ENCODE assay signal across 20 cellular contexts in genomic region chr22:50714150-50714549, GRCh38. TPM values are rescaled to one million over a fixed set of nuclear protein-coding genes. Genes with fewer than 3 reads are reported as not detected.
"Had no signal": no experiment of that assay in that cellular context is flagged by ENCODE, and none has a peak within 500 bp of the region (broad histone marks: within the 10 kb centered on the region; RNA-seq: fewer than 3 reads in every experiment).

No MANE protein-coding gene starts in this region.

- ATAC-seq: activated CD4-positive, alpha-beta T cell treated with anti-CD3 and anti-CD28 coated beads for 36 hours; activated CD8-positive, alpha-beta T cell treated with anti-CD3 and anti-CD28 coated beads for 36 hours; activated T-cell treated with anti-CD3 and anti-CD28 coated beads, Interleukin-2, amount 50 U/mL, for 72 hours; esophagus mucosa; naive thymus-derived CD4-positive, alpha-beta T cell; stimulated activated naive CD8-positive, alpha-beta T cell treated with anti-CD3 and anti-CD28 coated beads, Interleukin-15, Interleukin-2, amounts not matched to agents 100 U/mL and 50 U/mL, for 24 hours; T-cell had no signal

- H3K4me3 ChIP-seq: sigmoid colon, SJSA1, thoracic aorta had no signal

- H3K4me1 ChIP-seq: SJSA1 had no signal

- DNase-seq: activated CD4-positive, alpha-beta T cell treated with anti-CD3 and anti-CD28 coated beads for 36 hours; activated CD8-positive, alpha-beta memory T cell treated with anti-CD3 and anti-CD28 coated beads, Interleukin-2, amount 50 U/mL, for 4 hours; activated CD8-positive, alpha-beta T cell treated with anti-CD3 and anti-CD28 coated beads for 36 hours; activated naive CD8-positive, alpha-beta T cell treated with anti-CD3 and anti-CD28 coated beads, Interleukin-2, amount 10 ng/mL, durations not matched to agents 7 days and 5 days; activated T-cell treated with anti-CD3 and anti-CD28 coated beads, Interleukin-2, amount 50 U/mL, for 72 hours; central memory CD4-positive, alpha-beta T cell; endodermal cell; naive thymus-derived CD4-positive, alpha-beta T cell; stimulated activated CD4-positive, alpha-beta T cell treated with anti-CD3 and anti-CD28 coated beads, Interleukin-12 subunit alpha, Interleukin-12 subunit beta, amount 100 ng/mL, for 4 hours; stimulated activated naive CD8-positive, alpha-beta T cell treated with anti-CD3 and anti-CD28 coated beads, Interleukin-15, Interleukin-2, amounts not matched to agents 100 U/mL and 50 U/mL, for 24 hours; T-cell; T1000; WERI-Rb-1 had no signal

- H3K9me3 ChIP-seq: sigmoid colon, SJSA1, thoracic aorta had no signal

- H3K27ac ChIP-seq: sigmoid colon, SJSA1, thoracic aorta, WERI-Rb-1 had no signal

- H3K27me3 ChIP-seq: sigmoid colon had no signal

- H3K36me3 ChIP-seq: sigmoid colon, SJSA1, thoracic aorta, WERI-Rb-1 had no signal

RNA-seq across cellular contexts. Expression of gene ACR, which starts 23.9 kb away (rescaled TPM):
- total RNA-seq: activated CD4-positive, alpha-beta T cell treated with anti-CD3 and anti-CD28 coated beads for 36 hours; activated CD8-positive, alpha-beta T cell treated with anti-CD3 and anti-CD28 coated beads for 36 hours; activated naive CD8-positive, alpha-beta T cell treated with anti-CD3 and anti-CD28 coated beads, Interleukin-2, amount 10 ng/mL, durations not matched to agents 7 days and 5 days; activated T-cell treated with anti-CD3 and anti-CD28 coated beads, Interleukin-2, amount 50 U/mL, for 72 hours; mononuclear cell; naive thymus-derived CD4-positive, alpha-beta T cell; SJSA1; T-cell; thoracic aorta had no signal
- polyA plus RNA-seq: aorta; keratinocyte; naive thymus-derived CD4-positive, alpha-beta T cell had no signal

RNA-seq across cellular contexts. Expression of gene SHANK3, which starts 41.5 kb away (rescaled TPM):
- polyA plus RNA-seq: naive thymus-derived CD4-positive, alpha-beta T cell had no signal
